Comparison of ENCODE assay signal across 30 cellular contexts in genomic region chr5:65640240-65640639, GRCh38.
"Had no signal": no experiment of that assay in that cellular context is flagged by ENCODE, and none has a peak within 500 bp of the region (broad histone marks: within the 10 kb centered on the region; RNA-seq: fewer than 3 reads in every experiment).

No MANE protein-coding gene starts in this region.

- ATAC-seq: activated CD8-positive, alpha-beta T cell treated with anti-CD3 and anti-CD28 coated beads for 36 hours; activated naive CD4-positive, alpha-beta T cell treated with anti-CD3 and anti-CD28 coated beads, Interleukin-2, amount 50 U/mL, for 72 hours; activated T-cell treated with anti-CD3 and anti-CD28 coated beads, Interleukin-2, amount 50 U/mL, for 4 hours; activated T-cell treated with anti-CD3 and anti-CD28 coated beads, Interleukin-2, amount 50 U/mL, for 72 hours; activated T-helper 17 cell treated with anti-CD3 and anti-CD28 coated beads, Interleukin-2, amount 50 U/mL, for 72 hours; body of pancreas; T-helper 17 cell had no signal

- DNase-seq: activated B cell treated with CpG ODN at 0.5 μM for 24 hours; activated CD4-positive, alpha-beta memory T cell treated with anti-CD3 and anti-CD28 coated beads for 36 hours; activated CD4-positive, alpha-beta T cell treated with anti-CD3 and anti-CD28 coated beads for 4 hours; activated CD4-positive, alpha-beta T cell treated with anti-CD3 and anti-CD28 coated beads, Interleukin-2, amount 10 ng/mL, durations not matched to agents 24 days and 14 days; activated CD4-positive, alpha-beta T cell treated with anti-CD3 and anti-CD28 coated beads, Interleukin-2, amount 50 U/mL, for 1 hour; activated CD4-positive, alpha-beta T cell treated with anti-CD3 and anti-CD28 coated beads, Interleukin-2, amount 50 U/mL, for 4 hours; activated CD4-positive, CD25-positive, alpha-beta regulatory T cell treated with anti-CD3 and anti-CD28 coated beads, Interleukin-2, amount 50 U/mL, for 72 hours; activated CD8-positive, alpha-beta memory T cell treated with anti-CD3 and anti-CD28 coated beads, Interleukin-2, amount 50 U/mL, for 4 hours; activated CD8-positive, alpha-beta T cell treated with anti-CD3 and anti-CD28 coated beads for 36 hours; activated effector memory CD4-positive, alpha-beta T cell treated with anti-CD3 and anti-CD28 coated beads, Interleukin-2, amount 50 U/mL, for 16 hours; activated gamma-delta T cell treated with Interleukin-2 at 50 U/mL for 16 hours; activated naive CD4-positive, alpha-beta T cell; activated naive CD4-positive, alpha-beta T cell treated with anti-CD3 and anti-CD28 coated beads for 36 hours; activated naive CD4-positive, alpha-beta T cell treated with anti-CD3 and anti-CD28 coated beads, Interleukin-2, amount 50 U/mL, for 16 hours; activated naive CD8-positive, alpha-beta T cell treated with anti-CD3 and anti-CD28 coated beads for 36 hours; activated T-cell treated with anti-CD3 and anti-CD28 coated beads for 4 hours; activated T-cell treated with anti-CD3 and anti-CD28 coated beads, Interleukin-2, amount 50 U/mL, for 1 hour; activated T-cell treated with anti-CD3 and anti-CD28 coated beads, Interleukin-2, amount 50 U/mL, for 4 hours; activated T-cell treated with anti-CD3 and anti-CD28 coated beads, Interleukin-2, amount 50 U/mL, for 72 hours; adrenal gland; amniotic stem cell; aorta; body of pancreas; brain microvascular endothelial cell; central memory CD4-positive, alpha-beta T cell; T-helper 17 cell had no signal

- H3K27me3 ChIP-seq: adrenal gland, body of pancreas, brain microvascular endothelial cell, breast epithelium had no signal

- H3K27ac ChIP-seq: adrenal gland, body of pancreas, brain microvascular endothelial cell, breast epithelium, VCaP had no signal

- H3K4me3 ChIP-seq: adrenal gland, body of pancreas, breast epithelium had no signal
